In genomic region chr7:143263266-143264195, GRCh38 we compare ENCODE assay signal across 1 cellular context.
TF ChIP-seq lines count a peak whose summit lies in the region.

GSTK1 (plus strand) TSS chr7:143263441; CDS start chr7:143263514, 73 bp downstream.

TF ChIP-seq in HepG2, 621 proteins besides CTCF, POLR2A, EP300 and RAD21 (continued from another document and continues in another):
- TF ChIP-seq, protein P1, sequence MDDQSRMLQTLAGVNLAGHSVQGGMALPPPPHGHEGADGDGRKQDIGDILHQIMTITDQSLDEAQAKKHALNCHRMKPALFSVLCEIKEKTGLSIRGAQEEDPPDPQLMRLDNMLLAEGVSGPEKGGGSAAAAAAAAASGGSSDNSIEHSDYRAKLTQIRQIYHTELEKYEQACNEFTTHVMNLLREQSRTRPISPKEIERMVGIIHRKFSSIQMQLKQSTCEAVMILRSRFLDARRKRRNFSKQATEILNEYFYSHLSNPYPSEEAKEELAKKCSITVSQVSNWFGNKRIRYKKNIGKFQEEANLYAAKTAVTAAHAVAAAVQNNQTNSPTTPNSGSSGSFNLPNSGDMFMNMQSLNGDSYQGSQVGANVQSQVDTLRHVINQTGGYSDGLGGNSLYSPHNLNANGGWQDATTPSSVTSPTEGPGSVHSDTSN (CRISPR knock-in tag; IDR thresholded peaks at IDR 0.05; ENCODE audit: borderline replicate concordance) = peak; percentile 38; the same call in 1 of the 2 replicates
- TF ChIP-seq POLR2G (IDR thresholded peaks at IDR 0.05; ENCODE audit: low read depth, low read length) (peak; percentile 98), ZNF296 (CRISPR knock-in tag; conservative IDR thresholded peaks at IDR 0.05) (no peak), SNAPC2 (CRISPR knock-in tag; IDR thresholded peaks at IDR 0.05) (no peak), STAT5B (CRISPR knock-in tag; IDR thresholded peaks at IDR 0.05) (no peak), CBX1 (IDR thresholded peaks at IDR 0.05; ENCODE audit: low read depth) (peak; percentile 63), ARNTL (CRISPR knock-in tag; IDR thresholded peaks at IDR 0.05) (no peak; the same call in 1 of the 2 replicates), GTF3A (CRISPR knock-in tag; conservative IDR thresholded peaks at IDR 0.05) (no peak), ZMAT3 (CRISPR knock-in tag; conservative IDR thresholded peaks at IDR 0.05) (peak; percentile 84), LCORL (IDR thresholded peaks at IDR 0.05) (no peak), LCORL (CRISPR knock-in tag; IDR thresholded peaks at IDR 0.05) (peak; percentile 58; the same call in 1 of the 2 replicates), ARHGAP35 (CRISPR knock-in tag; IDR thresholded peaks at IDR 0.05; ENCODE audit: borderline replicate concordance) (0 out of 2 replicates have a peak, but pooled peaks have one; percentile 48), SYNCRIP (IDR thresholded peaks at IDR 0.05; ENCODE audit: insufficient read depth, low read depth, low read length) (no peak), NFE2L2 (IDR thresholded peaks at IDR 0.05; ENCODE audit: low read length) (no peak), IKZF1 (IDR thresholded peaks at IDR 0.05) (no peak), MEIS2 (CRISPR knock-in tag; IDR thresholded peaks at IDR 0.05) (peak; percentile 81; the same call in 1 of the 2 replicates), HNRNPLL (IDR thresholded peaks at IDR 0.05; ENCODE audit: low read depth, low read length, poor library complexity, severe bottlenecking) (peak; percentile 74), MEF2D (CRISPR knock-in tag; IDR thresholded peaks at IDR 0.05) (peak; percentile 76; the same call in 1 of the 2 replicates), ZNF598 (CRISPR knock-in tag; IDR thresholded peaks at IDR 0.05; ENCODE audit: borderline replicate concordance) (no peak; the same call in 1 of the 2 replicates), HCFC1 (IDR thresholded peaks at IDR 0.05; ENCODE audit: low read depth, low read length) (no peak), NFKBIZ (CRISPR knock-in tag; IDR thresholded peaks at IDR 0.05) (peak; percentile 76; the same call in 1 of the 2 replicates), ZNF30 (CRISPR knock-in tag; IDR thresholded peaks at IDR 0.05) (no peak), RFX5 (IDR thresholded peaks at IDR 0.05; ENCODE audit: low read depth, low read length) (no peak), ZMYM3 (CRISPR knock-in tag; IDR thresholded peaks at IDR 0.05) (no peak), CBX5 (CRISPR knock-in tag; IDR thresholded peaks at IDR 0.05; ENCODE audit: borderline replicate concordance) (peak; percentile 74; the same call in 1 of the 2 replicates), ZNF570 (CRISPR knock-in tag; IDR thresholded peaks at IDR 0.05; ENCODE audit: borderline replicate concordance) (no peak), ZNF720 (CRISPR knock-in tag; IDR thresholded peaks at IDR 0.05) (no peak), ZNF207 (IDR thresholded peaks at IDR 0.05; ENCODE audit: borderline replicate concordance) (no peak), ZNF75D (CRISPR knock-in tag; IDR thresholded peaks at IDR 0.05; ENCODE audit: borderline replicate concordance) (no peak), ZNF292 (CRISPR knock-in tag; IDR thresholded peaks at IDR 0.05; ENCODE audit: borderline replicate concordance, low read depth) (peak; percentile 92), MAFG (CRISPR knock-in tag; IDR thresholded peaks at IDR 0.05) (no peak), NR2F6 (IDR thresholded peaks at IDR 0.05) (no peak; the same call in 1 of the 2 replicates), NR2F6 (CRISPR knock-in tag; IDR thresholded peaks at IDR 0.05) (peak; percentile 71), CHCHD3 (CRISPR knock-in tag; IDR thresholded peaks at IDR 0.05) (no peak), KDM4B (CRISPR knock-in tag; IDR thresholded peaks at IDR 0.05) (peak; percentile 21; the same call in 1 of the 2 replicates), ZFYVE20 (CRISPR knock-in tag; IDR thresholded peaks at IDR 0.05; ENCODE audit: borderline replicate concordance, low read depth) (no peak), NFYB (CRISPR knock-in tag; IDR thresholded peaks at IDR 0.05) (peak; percentile 35; the same call in 1 of the 2 replicates), KLF15 (CRISPR knock-in tag; IDR thresholded peaks at IDR 0.05; ENCODE audit: borderline replicate concordance) (peak; percentile 67; the same call in 1 of the 2 replicates), ZNF430 (CRISPR knock-in tag; IDR thresholded peaks at IDR 0.05) (peak; percentile 90), RFXANK (CRISPR knock-in tag; IDR thresholded peaks at IDR 0.05) (no peak), ZNF781 (CRISPR knock-in tag; IDR thresholded peaks at IDR 0.05; ENCODE audit: borderline replicate concordance, not compliant biosample characterization) (peak; percentile 74), TEF (CRISPR knock-in tag; IDR thresholded peaks at IDR 0.05) (peak; percentile 19; the same call in 1 of the 2 replicates), GLMP (CRISPR knock-in tag; IDR thresholded peaks at IDR 0.05; ENCODE audit: borderline replicate concordance) (no peak), REL (CRISPR knock-in tag; conservative IDR thresholded peaks at IDR 0.05) (no peak), DR1 (CRISPR knock-in tag; IDR thresholded peaks at IDR 0.05) (peak; percentile 60), YEATS4 (CRISPR knock-in tag; IDR thresholded peaks at IDR 0.05; ENCODE audit: borderline replicate concordance) (peak; percentile 79; the same call in 1 of the 2 replicates), ZBTB20 (CRISPR knock-in tag; IDR thresholded peaks at IDR 0.05; ENCODE audit: borderline replicate concordance, low read depth) (peak; percentile 42; the same call in 1 of the 2 replicates), MIER3 (CRISPR knock-in tag; IDR thresholded peaks at IDR 0.05; ENCODE audit: borderline replicate concordance) (peak; percentile 20; the same call in 1 of the 2 replicates), MEIS1 (CRISPR knock-in tag; IDR thresholded peaks at IDR 0.05; ENCODE audit: borderline replicate concordance) (no peak), EZH2 (conservative IDR thresholded peaks at IDR 0.05; ENCODE audit: low read depth, low read length) (no peak), HNF4A (CRISPR knock-in tag; IDR thresholded peaks at IDR 0.05) (peak; percentile 78), NCOA2 (CRISPR knock-in tag; IDR thresholded peaks at IDR 0.05) (peak; percentile 52; the same call in 1 of the 2 replicates)
- TF ChIP-seq, protein P2, sequence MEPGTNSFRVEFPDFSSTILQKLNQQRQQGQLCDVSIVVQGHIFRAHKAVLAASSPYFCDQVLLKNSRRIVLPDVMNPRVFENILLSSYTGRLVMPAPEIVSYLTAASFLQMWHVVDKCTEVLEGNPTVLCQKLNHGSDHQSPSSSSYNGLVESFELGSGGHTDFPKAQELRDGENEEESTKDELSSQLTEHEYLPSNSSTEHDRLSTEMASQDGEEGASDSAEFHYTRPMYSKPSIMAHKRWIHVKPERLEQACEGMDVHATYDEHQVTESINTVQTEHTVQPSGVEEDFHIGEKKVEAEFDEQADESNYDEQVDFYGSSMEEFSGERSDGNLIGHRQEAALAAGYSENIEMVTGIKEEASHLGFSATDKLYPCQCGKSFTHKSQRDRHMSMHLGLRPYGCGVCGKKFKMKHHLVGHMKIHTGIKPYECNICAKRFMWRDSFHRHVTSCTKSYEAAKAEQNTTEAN (CRISPR knock-in tag; conservative IDR thresholded peaks at IDR 0.05) = no peak; the same call in 1 of the 2 replicates
- TF ChIP-seq, protein P3, sequence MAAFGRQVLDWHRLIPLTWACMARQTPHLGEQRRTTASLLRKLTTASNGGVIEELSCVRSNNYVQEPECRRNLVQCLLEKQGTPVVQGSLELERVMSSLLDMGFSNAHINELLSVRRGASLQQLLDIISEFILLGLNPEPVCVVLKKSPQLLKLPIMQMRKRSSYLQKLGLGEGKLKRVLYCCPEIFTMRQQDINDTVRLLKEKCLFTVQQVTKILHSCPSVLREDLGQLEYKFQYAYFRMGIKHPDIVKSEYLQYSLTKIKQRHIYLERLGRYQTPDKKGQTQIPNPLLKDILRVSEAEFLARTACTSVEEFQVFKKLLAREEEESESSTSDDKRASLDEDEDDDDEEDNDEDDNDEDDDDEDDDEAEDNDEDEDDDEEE (CRISPR knock-in tag; IDR thresholded peaks at IDR 0.05) = peak; percentile 89; the same call in 1 of the 2 replicates
- TF ChIP-seq, protein P4, sequence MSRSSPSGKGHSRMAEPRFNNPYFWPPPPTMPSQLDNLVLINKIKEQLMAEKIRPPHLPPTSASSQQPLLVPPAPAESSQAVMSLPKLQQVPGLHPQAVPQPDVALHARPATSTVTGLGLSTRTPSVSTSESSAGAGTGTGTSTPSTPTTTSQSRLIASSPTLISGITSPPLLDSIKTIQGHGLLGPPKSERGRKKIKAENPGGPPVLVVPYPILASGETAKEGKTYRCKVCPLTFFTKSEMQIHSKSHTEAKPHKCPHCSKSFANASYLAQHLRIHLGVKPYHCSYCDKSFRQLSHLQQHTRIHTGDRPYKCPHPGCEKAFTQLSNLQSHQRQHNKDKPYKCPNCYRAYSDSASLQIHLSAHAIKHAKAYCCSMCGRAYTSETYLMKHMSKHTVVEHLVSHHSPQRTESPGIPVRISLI (CRISPR knock-in tag; IDR thresholded peaks at IDR 0.05; ENCODE audit: borderline replicate concordance) = no peak
- TF ChIP-seq, protein P5, sequence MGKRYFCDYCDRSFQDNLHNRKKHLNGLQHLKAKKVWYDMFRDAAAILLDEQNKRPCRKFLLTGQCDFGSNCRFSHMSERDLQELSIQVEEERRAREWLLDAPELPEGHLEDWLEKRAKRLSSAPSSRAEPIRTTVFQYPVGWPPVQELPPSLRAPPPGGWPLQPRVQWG (CRISPR knock-in tag; IDR thresholded peaks at IDR 0.05; ENCODE audit: borderline replicate concordance, low read depth) = no peak
- TF ChIP-seq, protein P6, sequence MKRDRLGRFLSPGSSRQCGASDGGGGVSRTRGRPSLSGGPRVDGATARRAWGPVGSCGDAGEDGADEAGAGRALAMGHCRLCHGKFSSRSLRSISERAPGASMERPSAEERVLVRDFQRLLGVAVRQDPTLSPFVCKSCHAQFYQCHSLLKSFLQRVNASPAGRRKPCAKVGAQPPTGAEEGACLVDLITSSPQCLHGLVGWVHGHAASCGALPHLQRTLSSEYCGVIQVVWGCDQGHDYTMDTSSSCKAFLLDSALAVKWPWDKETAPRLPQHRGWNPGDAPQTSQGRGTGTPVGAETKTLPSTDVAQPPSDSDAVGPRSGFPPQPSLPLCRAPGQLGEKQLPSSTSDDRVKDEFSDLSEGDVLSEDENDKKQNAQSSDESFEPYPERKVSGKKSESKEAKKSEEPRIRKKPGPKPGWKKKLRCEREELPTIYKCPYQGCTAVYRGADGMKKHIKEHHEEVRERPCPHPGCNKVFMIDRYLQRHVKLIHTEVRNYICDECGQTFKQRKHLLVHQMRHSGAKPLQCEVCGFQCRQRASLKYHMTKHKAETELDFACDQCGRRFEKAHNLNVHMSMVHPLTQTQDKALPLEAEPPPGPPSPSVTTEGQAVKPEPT (CRISPR knock-in tag; IDR thresholded peaks at IDR 0.05; ENCODE audit: low read depth) = no peak
- TF ChIP-seq, protein P7, sequence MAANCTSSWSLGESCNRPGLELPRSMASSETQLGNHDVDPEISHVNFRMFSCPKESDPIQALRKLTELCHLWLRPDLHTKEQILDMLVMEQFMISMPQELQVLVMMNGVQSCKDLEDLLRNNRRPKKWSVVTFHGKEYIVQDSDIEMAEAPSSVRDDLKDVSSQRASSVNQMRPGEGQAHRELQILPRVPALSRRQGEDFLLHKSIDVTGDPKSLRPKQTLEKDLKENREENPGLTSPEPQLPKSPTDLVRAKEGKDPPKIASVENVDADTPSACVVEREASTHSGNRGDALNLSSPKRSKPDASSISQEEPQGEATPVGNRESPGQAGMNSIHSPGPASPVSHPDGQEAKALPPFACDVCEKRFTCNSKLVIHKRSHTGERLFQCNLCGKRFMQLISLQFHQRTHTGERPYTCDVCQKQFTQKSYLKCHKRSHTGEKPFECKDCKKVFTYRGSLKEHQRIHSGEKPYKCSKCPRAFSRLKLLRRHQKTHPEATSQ (CRISPR knock-in tag; IDR thresholded peaks at IDR 0.05; ENCODE audit: borderline replicate concordance) = peak; percentile 33; the same call in 1 of the 2 replicates
- TF ChIP-seq, protein P8, sequence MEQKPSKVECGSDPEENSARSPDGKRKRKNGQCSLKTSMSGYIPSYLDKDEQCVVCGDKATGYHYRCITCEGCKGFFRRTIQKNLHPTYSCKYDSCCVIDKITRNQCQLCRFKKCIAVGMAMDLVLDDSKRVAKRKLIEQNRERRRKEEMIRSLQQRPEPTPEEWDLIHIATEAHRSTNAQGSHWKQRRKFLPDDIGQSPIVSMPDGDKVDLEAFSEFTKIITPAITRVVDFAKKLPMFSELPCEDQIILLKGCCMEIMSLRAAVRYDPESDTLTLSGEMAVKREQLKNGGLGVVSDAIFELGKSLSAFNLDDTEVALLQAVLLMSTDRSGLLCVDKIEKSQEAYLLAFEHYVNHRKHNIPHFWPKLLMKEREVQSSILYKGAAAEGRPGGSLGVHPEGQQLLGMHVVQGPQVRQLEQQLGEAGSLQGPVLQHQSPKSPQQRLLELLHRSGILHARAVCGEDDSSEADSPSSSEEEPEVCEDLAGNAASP (CRISPR knock-in tag; IDR thresholded peaks at IDR 0.05; ENCODE audit: borderline replicate concordance) = 0 out of 2 replicates have a peak, but pooled peaks have one; percentile 27
- TF ChIP-seq, protein P9, sequence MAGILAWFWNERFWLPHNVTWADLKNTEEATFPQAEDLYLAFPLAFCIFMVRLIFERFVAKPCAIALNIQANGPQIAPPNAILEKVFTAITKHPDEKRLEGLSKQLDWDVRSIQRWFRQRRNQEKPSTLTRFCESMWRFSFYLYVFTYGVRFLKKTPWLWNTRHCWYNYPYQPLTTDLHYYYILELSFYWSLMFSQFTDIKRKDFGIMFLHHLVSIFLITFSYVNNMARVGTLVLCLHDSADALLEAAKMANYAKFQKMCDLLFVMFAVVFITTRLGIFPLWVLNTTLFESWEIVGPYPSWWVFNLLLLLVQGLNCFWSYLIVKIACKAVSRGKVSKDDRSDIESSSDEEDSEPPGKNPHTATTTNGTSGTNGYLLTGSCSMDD (CRISPR knock-in tag; IDR thresholded peaks at IDR 0.05) = no peak
- TF ChIP-seq, protein P10, sequence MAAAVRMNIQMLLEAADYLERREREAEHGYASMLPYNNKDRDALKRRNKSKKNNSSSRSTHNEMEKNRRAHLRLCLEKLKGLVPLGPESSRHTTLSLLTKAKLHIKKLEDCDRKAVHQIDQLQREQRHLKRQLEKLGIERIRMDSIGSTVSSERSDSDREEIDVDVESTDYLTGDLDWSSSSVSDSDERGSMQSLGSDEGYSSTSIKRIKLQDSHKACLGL (CRISPR knock-in tag; IDR thresholded peaks at IDR 0.05) = peak; percentile 86
